Comparison of ENCODE assay signal across 13 cellular contexts in genomic region chr14:95490727-95491451, GRCh38. TPM values are rescaled to one million over a fixed set of nuclear protein-coding genes. Genes with fewer than 3 reads are reported as not detected.
DNase-seq lines count a peak whose midpoint lies in the region; FAIRE-seq and TF ChIP-seq lines count a peak whose summit lies in the region.
"Had no signal": no experiment of that assay in that cellular context is flagged by ENCODE, and none has a peak within 500 bp of the region (broad histone marks: within the 10 kb centered on the region; RNA-seq: fewer than 3 reads in every experiment).

No MANE protein-coding gene starts in this region.

- no peak overlapping the region for H3K18ac ChIP-seq in H1 (ENCODE audit: extremely low read depth, low read length)

- H3K79me1 ChIP-seq in H1 (ENCODE audit: low read depth, low read length), result no peaks in the 10 kb centered on the region

- H3K23ac ChIP-seq in H1 (ENCODE audit: insufficient read length), result no peak overlapping the region

- no peak overlapping the region for H4K5ac ChIP-seq in H1 (ENCODE audit: insufficient read length, low read depth, low read length)

- DNase-seq in breast epithelium (ENCODE audit: low spot score in 2 of 2) (no peak), MCF 10A (ENCODE audit: unreplicated experiment) (no peak), H1 (ENCODE audit: low read depth in 1 of 2, low spot score in 2 of 2) (no peak), medulla oblongata (ENCODE audit: extremely low spot score) (peak; percentile 60), vagina (ENCODE audit: extremely low spot score in 2 of 2) (no peak), Ammon's horn (ENCODE audit: low spot score) (no peak), NCI-H146 treated with DMSO at 0.1 percent for 48 hours (lab: John Stamatoyannopoulos, UW; ENCODE audit: unreplicated experiment) (no peak), NCI-H2196 treated with DMSO at 0.1 percent for 48 hours (lab: John Stamatoyannopoulos, UW; ENCODE audit: unreplicated experiment) (no peak)
- DNase-seq: activated naive CD4-positive, alpha-beta T cell treated with Interleukin-2 at 50 U/mL for 16 hours; GF-D8; H7; NCI-H2227 treated with DMSO at 0.1 percent for 48 hours; SHP77 treated with DMSO at 0.1 percent for 48 hours had no signal

- H3K4ac ChIP-seq in H1 (replicated peaks; ENCODE audit: insufficient read length, low read depth, low read length), result no peak overlapping the region

- no peak for TF ChIP-seq RAD21 in H1 (IDR thresholded peaks at IDR 0.05 in 1 of 2, conservative IDR thresholded peaks at IDR 0.05 in 1 of 2; ENCODE audit: low read depth in 2 of 2, low read length in 2 of 2)

- H3K4me3 Mint-ChIP-seq in MCF 10A (ENCODE audit: unreplicated experiment), result no peak overlapping the region

- no peak overlapping the region for H2AK5ac ChIP-seq in H1 (ENCODE audit: low read depth, low read length)

- H3K27me3 ChIP-seq in breast epithelium (no peaks in the 10 kb centered on the region), H1 (replicated peaks in 1 of 4; ENCODE audit: control insufficient read depth in 3 of 4, extremely low read depth in 1 of 4, insufficient read depth in 3 of 4, low read length in 3 of 4) (no peaks in the 10 kb centered on the region), vagina (no peaks in the 10 kb centered on the region)

- no peak overlapping the region for H3K56ac ChIP-seq in H1 (replicated peaks; ENCODE audit: insufficient read length, low read depth, low read length)

- H3K4me2 ChIP-seq in H1 (ENCODE audit: insufficient read depth in 1 of 2, low read depth in 2 of 2, low read length in 2 of 2), result no peak overlapping the region

- H4K20me1 ChIP-seq in H1 (replicated peaks in 1 of 2; ENCODE audit: control insufficient read depth in 1 of 2, insufficient read depth in 2 of 2, low read length in 2 of 2), result peaks cover 0 to 3% of the 10 kb centered on the region in 2 experiments

- no peaks in the 10 kb centered on the region for H3K79me2 ChIP-seq in H1 (ENCODE audit: control insufficient read depth in 1 of 2, insufficient read depth in 2 of 2, low read length in 2 of 2)

- H2BK5ac ChIP-seq in H1 (ENCODE audit: low read depth, low read length), result no peak overlapping the region

- no peaks in the 10 kb centered on the region for H3K9me3 ChIP-seq in breast epithelium
- H3K9me3 ChIP-seq in H1 (ENCODE audit: insufficient read depth in 2 of 2, low read depth in 1 of 2, low read length in 1 of 2), result no peaks in the 10 kb centered on the region
- no peaks in the 10 kb centered on the region for H3K9me3 ChIP-seq in vagina

- WGBS in H1 (ENCODE audit: extremely low coverage in 1 of 2, insufficient coverage in 1 of 2, insufficient read length in 1 of 2, insufficient replicate concordance in 2 of 2, low coverage in 1 of 2, low lambda C conversion rate in 2 of 2, missing lambda C conversion rate in 1 of 2), 2 experiments, result 95% methylated on average over 10 of the region's 10 CpGs; no CpG with 5 or more reads in 1 of the 2 experiments

- H2BK12ac ChIP-seq in H1 (ENCODE audit: low read depth, low read length), result no peak overlapping the region

- H3K23me2 ChIP-seq in H1 (ENCODE audit: low read depth, low read length), result no peaks in the 10 kb centered on the region

- no TSS peak for BruUV-seq in MCF 10A (replicated peaks; lab: Mats Ljungman, UMichigan)

- H2BK120ac ChIP-seq in H1 (replicated peaks; ENCODE audit: low read depth, low read length), result no peak overlapping the region

- no peaks in the 10 kb centered on the region for H3K36me3 Mint-ChIP-seq in MCF 10A (ENCODE audit: insufficient read depth, unreplicated experiment)

- H3K27ac Mint-ChIP-seq in MCF 10A (ENCODE audit: low read depth, unreplicated experiment), result no peak overlapping the region

- no peak for TF ChIP-seq POLR2A in breast epithelium (IDR thresholded peaks at IDR 0.05)
- no peak for TF ChIP-seq POLR2A in H1 (IDR thresholded peaks at IDR 0.05; ENCODE audit: control extremely low read depth in 1 of 2, low read depth in 2 of 2, low read length in 2 of 2)
- no peak for TF ChIP-seq POLR2A in vagina (IDR thresholded peaks at IDR 0.05)

- intact Hi-C loops in breast epithelium (cut with DNase I; ENCODE audit: low total_unique reads) (no loop called here), MCF 10A (cut with micrococcal nuclease) (no loop called here), vagina (cut with DNase I) (no loop called here)

- H3K4me3 ChIP-seq in breast epithelium (no peak overlapping the region), H1 (ENCODE audit: extremely low read depth in 1 of 4, insufficient read depth in 2 of 4, low read depth in 3 of 4, low read length in 4 of 4) (no peak overlapping the region), vagina (no peak overlapping the region)

- CTCF ChIA-PET in MCF 10A (lab: Yijun Ruan, JAX), result interaction anchor here (0.7 to 3.0 kb wide), 3 partner anchors 10 to 426 kb away, joined by 3 to 9 read pairs (median 4); no protein-coding TSS in a partner anchor
- CTCF ChIA-PET in H1 (lab: Charles Lee; ENCODE audit: partially characterized antibody), result interaction anchor here (0.9 to 2.3 kb wide), 8 partner anchors 10 to 59 kb away, joined by 3 to 6 read pairs (median 4); no protein-coding TSS in a partner anchor

- H4K8ac ChIP-seq in H1 (ENCODE audit: extremely low read depth, insufficient read depth, low read length), result peak overlapping the region; percentile 21; the same call in 1 of the 2 replicates

- TF ChIP-seq CTCF in breast epithelium (IDR thresholded peaks at IDR 0.05) (no peak), MCF 10A (IDR thresholded peaks at IDR 0.05; ENCODE audit: unreplicated experiment) (no peak), H1 (IDR thresholded peaks at IDR 0.05; ENCODE audit: control extremely low read depth in 1 of 3, insufficient read depth in 1 of 3, low read depth in 1 of 3, low read length in 3 of 3) (no peak), vagina (IDR thresholded peaks at IDR 0.05) (no peak)

- TF ChIP-seq EP300 in H1 (IDR thresholded peaks at IDR 0.05; ENCODE audit: borderline replicate concordance in 1 of 2, low read depth in 2 of 2, low read length in 2 of 2), result no peak

- POLR2A ChIA-PET in MCF 10A (lab: Yijun Ruan, JAX), result interaction anchor here (1.1 to 1.9 kb wide), 2 partner anchors 44 kb away, joined by 4 to 7 read pairs; partner anchors contain the start of gene GLRX5
- POLR2A ChIA-PET in H1 (lab: Charles Lee; ENCODE audit: partially characterized antibody), result no interaction called here

- FAIRE-seq in H1 (lab: Jason Lieb, UNC), result no peak

- peak overlapping the region; percentile 51 to 74 for H3K27ac ChIP-seq in breast epithelium
- H3K27ac ChIP-seq in H1 (ENCODE audit: low read depth, low read length), result no peak overlapping the region
- peak overlapping the region; percentile 77 for H3K27ac ChIP-seq in vagina

- H3K27me3 Mint-ChIP-seq in MCF 10A (ENCODE audit: insufficient read depth, unreplicated experiment), result no peaks in the 10 kb centered on the region

- H3K14ac ChIP-seq in H1 (ENCODE audit: insufficient read length), result no peak overlapping the region

- no peak overlapping the region for H2BK15ac ChIP-seq in H1 (ENCODE audit: low read length)

- H3K4me1 Mint-ChIP-seq in MCF 10A (ENCODE audit: insufficient read depth, unreplicated experiment), result peaks cover 20% of the 10 kb centered on the region

- H3K9ac ChIP-seq in H1 (replicated peaks in 1 of 4; ENCODE audit: extremely low read depth in 1 of 4, low read depth in 3 of 4, low read length in 3 of 4), result no peak overlapping the region

- H3K4me1 ChIP-seq in breast epithelium, result peaks cover 3 to 20% of the 10 kb centered on the region in 2 donors
- H3K4me1 ChIP-seq in H1 (replicated peaks in 1 of 4; ENCODE audit: control insufficient read depth in 3 of 4, insufficient read depth in 4 of 4, low read length in 3 of 4), result no peaks in the 10 kb centered on the region
- peaks cover 60% of the 10 kb centered on the region for H3K4me1 ChIP-seq in vagina

- no peak overlapping the region for H4K91ac ChIP-seq in H1 (replicated peaks; ENCODE audit: insufficient read length, low read length)

- no peaks in the 10 kb centered on the region for H3K9me3 Mint-ChIP-seq in MCF 10A (ENCODE audit: unreplicated experiment)

- H2AFZ ChIP-seq in H1 (ENCODE audit: low read length), result no peak overlapping the region

- H2BK20ac ChIP-seq in H1 (ENCODE audit: low read length), result no peak overlapping the region

- H3K36me3 ChIP-seq in breast epithelium (no peaks in the 10 kb centered on the region), H1 (ENCODE audit: control insufficient read depth in 2 of 4, insufficient read depth in 4 of 4, low read length in 3 of 4) (no peaks in the 10 kb centered on the region), vagina (no peaks in the 10 kb centered on the region)

TF ChIP-seq in H1, 55 proteins besides CTCF, POLR2A, EP300 and RAD21 (continues in another document):
- no peak for TF ChIP-seq SP2 (IDR thresholded peaks at IDR 0.05; ENCODE audit: low read length)
- TF ChIP-seq JUN (IDR thresholded peaks at IDR 0.05; ENCODE audit: low read depth, low read length), result no peak
- TF ChIP-seq RBBP5 (IDR thresholded peaks at IDR 0.05; ENCODE audit: borderline replicate concordance, low read depth, low read length), result no peak
- TF ChIP-seq EGR1 (IDR thresholded peaks at IDR 0.05; ENCODE audit: borderline replicate concordance, low read depth, low read length), result no peak

RNA-seq across cellular contexts. Expression of gene SYNE3, which starts 25.6 kb away (rescaled TPM):
- 100 to 1,000 TPM in 1 of 3 donors, 10 to 100 TPM in 2; 13.5 to 112 (median 22.0) TPM for total RNA-seq in breast epithelium
- 8.9 and 9.5 TPM in 2 replicates for total RNA-seq in MCF 10A (2022)
- total RNA-seq in H1 (2021; fragmentation: NEBNext Ultra II Directional; extraction: Animal tissue kit (Norgen Biotek cat#: 25700)), result 0.08 TPM in 1 of 2 replicates, not detected in the other
- polyA plus RNA-seq in H1 (2011; rRNA removed), result under 0.01 and 0.02 TPM in 2 replicates
- polyA plus RNA-seq in H1 (2011; cell fraction: cytosol; rRNA removed), result 0.01 TPM
- 0.07 TPM for polyA plus RNA-seq in H1 (2011; cell fraction: nucleus; rRNA removed)
- 0.03 to 0.08 TPM (median 0.07 TPM) in 3 of 4 replicates, not detected in the other for polyA plus RNA-seq in H1 (2012, experiment 1 of 2)
- not detected for polyA plus RNA-seq in H1 (2012, experiment 2 of 2)
- polyA plus RNA-seq in H1 (2013, experiment 1 of 2), result 0.02 TPM
- polyA plus RNA-seq in H1 (2013, experiment 2 of 2), result 0.06 TPM
- not detected in 2 replicates for polyA minus RNA-seq in H1 (2011; rRNA and poly(A)+ RNA removed)
- 0.22 TPM for polyA minus RNA-seq in H1 (2011; cell fraction: cytosol; rRNA and poly(A)+ RNA removed)
- 0.10 TPM for polyA minus RNA-seq in H1 (2011; cell fraction: nucleus; rRNA and poly(A)+ RNA removed)
- 27.0 TPM for total RNA-seq in vagina

RNA-seq across cellular contexts. Expression of gene GLRX5, which starts 44.0 kb away (rescaled TPM):
- 10 to 100 TPM; 29.1 to 36.1 (median 33.6) TPM for total RNA-seq in breast epithelium
- total RNA-seq in MCF 10A (2022), result 32.2 and 39.8 TPM in 2 replicates
- total RNA-seq in H1 (2021; fragmentation: NEBNext Ultra II Directional; extraction: Animal tissue kit (Norgen Biotek cat#: 25700)), result 84.8 and 88.8 TPM in 2 replicates
- 43.9 and 70.1 TPM in 2 replicates for polyA plus RNA-seq in H1 (2011; rRNA removed)
- polyA plus RNA-seq in H1 (2011; cell fraction: cytosol; rRNA removed), result 63.6 TPM
- 15.0 TPM for polyA plus RNA-seq in H1 (2011; cell fraction: nucleus; rRNA removed)
- 60.3 to 76.3 TPM (median 63.3 TPM) in 4 replicates for polyA plus RNA-seq in H1 (2012, experiment 1 of 2)
- 93.9 TPM for polyA plus RNA-seq in H1 (2012, experiment 2 of 2)
- polyA plus RNA-seq in H1 (2013, experiment 1 of 2), result 55.0 TPM
- 58.1 TPM for polyA plus RNA-seq in H1 (2013, experiment 2 of 2)
- 16.3 and 16.7 TPM in 2 replicates for polyA minus RNA-seq in H1 (2011; rRNA and poly(A)+ RNA removed)
- 27.7 TPM for polyA minus RNA-seq in H1 (2011; cell fraction: cytosol; rRNA and poly(A)+ RNA removed)
- polyA minus RNA-seq in H1 (2011; cell fraction: nucleus; rRNA and poly(A)+ RNA removed), result 15.2 TPM
- total RNA-seq in vagina, result 20.4 TPM
